12 cellular contexts compared by ENCODE assay signal in the genomic region with DNA sequence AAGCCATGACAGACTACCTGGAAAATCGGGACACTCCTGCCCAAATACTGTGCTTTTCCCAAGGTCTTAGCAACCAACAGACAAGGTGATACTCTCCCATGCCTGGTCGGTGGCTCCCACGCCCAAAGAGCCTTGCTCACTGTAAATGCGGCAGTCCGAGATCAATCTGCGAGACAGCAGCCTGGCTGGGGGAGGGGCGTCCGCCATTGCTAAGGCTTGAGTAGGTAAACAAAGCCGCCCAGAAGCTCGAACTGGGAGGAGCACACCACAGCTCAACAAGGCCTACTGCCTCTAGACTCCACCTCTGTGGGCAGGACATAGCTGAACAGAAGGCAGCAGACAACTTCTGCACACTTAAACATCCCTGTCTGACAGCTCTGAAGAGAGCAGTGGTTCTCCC.
A peak's percentile ranks its signal among the peaks of the same experiment; 100 is the strongest.
DNase-seq lines count a peak whose midpoint lies in the region; ATAC-seq and TF ChIP-seq lines count a peak whose summit lies in the region.
"Had no signal": no experiment of that assay in that cellular context is flagged by ENCODE, and none has a peak within 500 bp of the region (broad histone marks: within the 10 kb centered on the region; RNA-seq: fewer than 3 reads in every experiment).

No MANE protein-coding gene starts in this region.

- no peak for ATAC-seq in stimulated activated memory B cell treated with anti-CD40 and anti-IgM and Interleukin-4, amounts not matched to agents 10 μg/mL and 1 μg/mL and 100 μg/mL, for 72 hours
- ATAC-seq in HG03108 (IDR thresholded peaks at IDR 0.05; ENCODE audit: unreplicated experiment): no peak
- ATAC-seq: HepG2 had no signal

- TF ChIP-seq CTCF in 22Rv1 (IDR thresholded peaks at IDR 0.05) (no peak), chondrocyte (IDR thresholded peaks at IDR 0.05) (no peak)

- H3K4me1 Mint-ChIP-seq in chondrocyte (ENCODE audit: low read depth): no peaks in the 10 kb centered on the region
- no peaks in the 10 kb centered on the region for H3K4me1 Mint-ChIP-seq in stimulated activated memory B cell treated with anti-CD40 and anti-IgM and Interleukin-4, amounts not matched to agents 10 μg/mL and 1 μg/mL and 100 μg/mL, for 72 hours
- H3K4me1 Mint-ChIP-seq: CD4-positive, alpha-beta memory T cell had no signal

- H3K27ac Mint-ChIP-seq in chondrocyte (ENCODE audit: unreplicated experiment): no peak overlapping the region
- no peak overlapping the region for H3K27ac Mint-ChIP-seq in stimulated activated memory B cell treated with anti-CD40 and anti-IgM and Interleukin-4, amounts not matched to agents 10 μg/mL and 1 μg/mL and 100 μg/mL, for 72 hours
- H3K27ac Mint-ChIP-seq: CD4-positive, alpha-beta memory T cell had no signal

- peak overlapping the region; percentile 49 for H3K27ac ChIP-seq in 22Rv1
- H3K27ac ChIP-seq: KMS-11 had no signal

- DNase-seq in NCI-H2227 (lab: John Stamatoyannopoulos, UW; ENCODE audit: unreplicated experiment) (peak; percentile 0), NCI-H2227 treated with DMSO at 0.1 percent for 48 hours (lab: John Stamatoyannopoulos, UW) (no peak), DMS53 treated with DMSO at 0.1 percent for 48 hours (lab: John Stamatoyannopoulos, UW; ENCODE audit: unreplicated experiment) (peak; percentile 83), chondrocyte (ENCODE audit: low spot score) (peak; percentile 76)
- DNase-seq: ACHN; C1 segment of cervical spinal cord; CD4-positive, alpha-beta memory T cell had no signal

- H3K36me3 Mint-ChIP-seq in chondrocyte (ENCODE audit: low read depth): no peaks in the 10 kb centered on the region
- no peaks in the 10 kb centered on the region for H3K36me3 Mint-ChIP-seq in stimulated activated memory B cell treated with anti-CD40 and anti-IgM and Interleukin-4, amounts not matched to agents 10 μg/mL and 1 μg/mL and 100 μg/mL, for 72 hours
- H3K36me3 Mint-ChIP-seq: CD4-positive, alpha-beta memory T cell had no signal

- peaks cover 25% of the 10 kb centered on the region for H3K9me3 Mint-ChIP-seq in chondrocyte (ENCODE audit: low read depth)
- peaks cover 15% of the 10 kb centered on the region for H3K9me3 Mint-ChIP-seq in stimulated activated memory B cell treated with anti-CD40 and anti-IgM and Interleukin-4, amounts not matched to agents 10 μg/mL and 1 μg/mL and 100 μg/mL, for 72 hours

- H3K27me3 Mint-ChIP-seq in chondrocyte (ENCODE audit: low read depth): peaks cover 2% of the 10 kb centered on the region
- H3K27me3 Mint-ChIP-seq in stimulated activated memory B cell treated with anti-CD40 and anti-IgM and Interleukin-4, amounts not matched to agents 10 μg/mL and 1 μg/mL and 100 μg/mL, for 72 hours: no peaks in the 10 kb centered on the region
- H3K27me3 Mint-ChIP-seq: CD4-positive, alpha-beta memory T cell had no signal

- no peak overlapping the region for H3K4me3 Mint-ChIP-seq in chondrocyte (ENCODE audit: unreplicated experiment)
- no peak overlapping the region for H3K4me3 Mint-ChIP-seq in stimulated activated memory B cell treated with anti-CD40 and anti-IgM and Interleukin-4, amounts not matched to agents 10 μg/mL and 1 μg/mL and 100 μg/mL, for 72 hours
- H3K4me3 Mint-ChIP-seq: CD4-positive, alpha-beta memory T cell had no signal
